In genomic region chr10:104066945-104067344, GRCh38 we compare ENCODE assay signal across 1 cellular context.
TF ChIP-seq lines count a peak whose summit lies in the region.

No MANE protein-coding gene starts in this region.

TF ChIP-seq in GM23338, 12 proteins besides CTCF, POLR2A, EP300 and RAD21 (continued from another document):
- TF ChIP-seq ZNF462 (CRISPR knock-in tag; IDR thresholded peaks at IDR 0.05): no peak
- no peak for TF ChIP-seq NANOG (IDR thresholded peaks at IDR 0.05; ENCODE audit: borderline replicate concordance)
- TF ChIP-seq, protein P1, sequence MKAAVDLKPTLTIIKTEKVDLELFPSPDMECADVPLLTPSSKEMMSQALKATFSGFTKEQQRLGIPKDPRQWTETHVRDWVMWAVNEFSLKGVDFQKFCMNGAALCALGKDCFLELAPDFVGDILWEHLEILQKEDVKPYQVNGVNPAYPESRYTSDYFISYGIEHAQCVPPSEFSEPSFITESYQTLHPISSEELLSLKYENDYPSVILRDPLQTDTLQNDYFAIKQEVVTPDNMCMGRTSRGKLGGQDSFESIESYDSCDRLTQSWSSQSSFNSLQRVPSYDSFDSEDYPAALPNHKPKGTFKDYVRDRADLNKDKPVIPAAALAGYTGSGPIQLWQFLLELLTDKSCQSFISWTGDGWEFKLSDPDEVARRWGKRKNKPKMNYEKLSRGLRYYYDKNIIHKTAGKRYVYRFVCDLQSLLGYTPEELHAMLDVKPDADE (IDR thresholded peaks at IDR 0.05): no peak
- no peak for TF ChIP-seq EZH2 (IDR thresholded peaks at IDR 0.05; ENCODE audit: low read depth, unreplicated experiment)
- no peak for TF ChIP-seq STAT1 (IDR thresholded peaks at IDR 0.05; ENCODE audit: unreplicated experiment)
- TF ChIP-seq CREB1 (CRISPR knock-in tag; IDR thresholded peaks at IDR 0.05; ENCODE audit: low read depth): no peak
- TF ChIP-seq EZH2phosphoT487 (IDR thresholded peaks at IDR 0.05; ENCODE audit: unreplicated experiment): no peak
- TF ChIP-seq JUNB (IDR thresholded peaks at IDR 0.05; ENCODE audit: unreplicated experiment): no peak
